Comparison of ENCODE assay signal across 22 cellular contexts in genomic region chr6:149843051-149843633, GRCh38. TPM values are rescaled to one million over a fixed set of nuclear protein-coding genes. Genes with fewer than 3 reads are reported as not detected.
DNase-seq lines count a peak whose midpoint lies in the region; ATAC-seq and TF ChIP-seq lines count a peak whose summit lies in the region.
"Had no signal": no experiment of that assay in that cellular context is flagged by ENCODE, and none has a peak within 500 bp of the region (broad histone marks: within the 10 kb centered on the region; RNA-seq: fewer than 3 reads in every experiment).

No MANE protein-coding gene starts in this region.

- H3K4me3 Mint-ChIP-seq in osteocyte (ENCODE audit: unreplicated experiment): no peak overlapping the region
- H3K4me3 Mint-ChIP-seq in activated CD8-positive, alpha-beta T cell treated with anti-CD3 and anti-CD28 coated beads for 36 hours: no peak overlapping the region
- no peak overlapping the region for H3K4me3 Mint-ChIP-seq in stimulated activated naive CD8-positive, alpha-beta T cell treated with anti-CD3 and anti-CD28 coated beads, Interleukin-15, amount 100 ng/mL, for 72 hours
- H3K4me3 Mint-ChIP-seq: IgD-negative memory B cell had no signal

- TF ChIP-seq CTCF in RWPE1 (conservative IDR thresholded peaks at IDR 0.05; ENCODE audit: low read depth) (no peak), left ventricle myocardium inferior (IDR thresholded peaks at IDR 0.05; ENCODE audit: borderline replicate concordance) (no peak), osteocyte (IDR thresholded peaks at IDR 0.05) (no peak)
- TF ChIP-seq CTCF in activated CD8-positive, alpha-beta T cell treated with anti-CD3 and anti-CD28 coated beads for 36 hours (IDR thresholded peaks at IDR 0.05): no peak

- peak; percentile 38 for DNase-seq in NCI-H226
- DNase-seq in RWPE1 (ENCODE audit: low spot score): no peak
- DNase-seq in left ventricle myocardium inferior: peak; percentile 51
- peak; percentile 75 for DNase-seq in osteocyte (ENCODE audit: extremely low spot score, unreplicated experiment)
- DNase-seq in activated CD8-positive, alpha-beta T cell treated with anti-CD3 and anti-CD28 coated beads for 36 hours: no peak
- no peak for DNase-seq in stimulated activated naive CD8-positive, alpha-beta T cell treated with anti-CD3 and anti-CD28 coated beads, Interleukin-15, amount 100 ng/mL, for 72 hours
- no peak for DNase-seq in KBM-7
- DNase-seq in SJCRH30: no peak
- DNase-seq: AML-193, DMS 273 treated with DMSO at 0.1 percent for 48 hours, DND-41, H7, NCI-H1105, NCI-H2081 treated with DMSO at 0.1 percent for 48 hours, NCI-H524, NCI-H82, OCI-M1, SW 1271 had no signal

- H3K36me3 Mint-ChIP-seq in osteocyte (ENCODE audit: unreplicated experiment): peaks cover 19% of the 10 kb centered on the region
- no peaks in the 10 kb centered on the region for H3K36me3 Mint-ChIP-seq in activated CD8-positive, alpha-beta T cell treated with anti-CD3 and anti-CD28 coated beads for 36 hours (ENCODE audit: low read depth)

- H3K27me3 ChIP-seq in left ventricle myocardium inferior (ENCODE audit: low read depth) (no peaks in the 10 kb centered on the region), SJCRH30 (no peaks in the 10 kb centered on the region)

- peaks cover 38% of the 10 kb centered on the region for H3K4me1 Mint-ChIP-seq in osteocyte (ENCODE audit: unreplicated experiment)
- H3K4me1 Mint-ChIP-seq in activated CD8-positive, alpha-beta T cell treated with anti-CD3 and anti-CD28 coated beads for 36 hours (ENCODE audit: low read depth): no peaks in the 10 kb centered on the region
- H3K4me1 Mint-ChIP-seq in stimulated activated naive CD8-positive, alpha-beta T cell treated with anti-CD3 and anti-CD28 coated beads, Interleukin-15, amount 100 ng/mL, for 72 hours: no peaks in the 10 kb centered on the region
- H3K4me1 Mint-ChIP-seq: IgD-negative memory B cell had no signal

- intact Hi-C loops in left ventricle myocardium inferior (cut with micrococcal nuclease): no loop called here
- intact Hi-C loops in activated CD8-positive, alpha-beta T cell treated with anti-CD3 and anti-CD28 coated beads for 36 hours (cut with micrococcal nuclease): no loop called here

- peaks cover 15% of the 10 kb centered on the region for H3K36me3 ChIP-seq in left ventricle myocardium inferior
- H3K36me3 ChIP-seq in SJCRH30: peaks cover 6% of the 10 kb centered on the region; the same call in 1 of the 2 replicates

- in situ Hi-C loops in KBM-7 (cut with MboI; ENCODE audit: low pct_unique_long_range_greater_than_20kb, low sequenced_read_pairs): no loop called here

- no peak for ATAC-seq in activated CD8-positive, alpha-beta T cell treated with anti-CD3 and anti-CD28 coated beads for 36 hours
- ATAC-seq in stimulated activated naive CD8-positive, alpha-beta T cell treated with anti-CD3 and anti-CD28 coated beads, Interleukin-15, amount 100 ng/mL, for 72 hours: no peak

- no peak overlapping the region for H3K27ac Mint-ChIP-seq in osteocyte (ENCODE audit: unreplicated experiment)
- no peak overlapping the region for H3K27ac Mint-ChIP-seq in activated CD8-positive, alpha-beta T cell treated with anti-CD3 and anti-CD28 coated beads for 36 hours
- no peak overlapping the region for H3K27ac Mint-ChIP-seq in stimulated activated naive CD8-positive, alpha-beta T cell treated with anti-CD3 and anti-CD28 coated beads, Interleukin-15, amount 100 ng/mL, for 72 hours

- H3K27me3 Mint-ChIP-seq in osteocyte (ENCODE audit: unreplicated experiment): no peaks in the 10 kb centered on the region
- peaks cover 1% of the 10 kb centered on the region for H3K27me3 Mint-ChIP-seq in activated CD8-positive, alpha-beta T cell treated with anti-CD3 and anti-CD28 coated beads for 36 hours
- peaks cover 8% of the 10 kb centered on the region for H3K27me3 Mint-ChIP-seq in stimulated activated naive CD8-positive, alpha-beta T cell treated with anti-CD3 and anti-CD28 coated beads, Interleukin-15, amount 100 ng/mL, for 72 hours

- H3K27ac ChIP-seq in RWPE1 (peak overlapping the region; percentile 44), left ventricle myocardium inferior (replicated peaks) (no peak overlapping the region), SJCRH30 (no peak overlapping the region)
- H3K27ac ChIP-seq: C4-2B, HL-60 had no signal

- POLR2A ChIA-PET in RWPE1 (lab: Yijun Ruan, JAX; ENCODE audit: low non-redundant PET): no interaction called here
- POLR2A ChIA-PET in activated CD8-positive, alpha-beta T cell treated with anti-CD3 and anti-CD28 coated beads for 36 hours (lab: Charles Lee): no interaction called here

- no peaks in the 10 kb centered on the region for H3K9me3 ChIP-seq in left ventricle myocardium inferior (replicated peaks)
- no peaks in the 10 kb centered on the region for H3K9me3 ChIP-seq in SJCRH30 (replicated peaks)

- no peaks in the 10 kb centered on the region for H3K9me3 Mint-ChIP-seq in osteocyte (ENCODE audit: unreplicated experiment)
- H3K9me3 Mint-ChIP-seq in activated CD8-positive, alpha-beta T cell treated with anti-CD3 and anti-CD28 coated beads for 36 hours: no peaks in the 10 kb centered on the region
- H3K9me3 Mint-ChIP-seq in stimulated activated naive CD8-positive, alpha-beta T cell treated with anti-CD3 and anti-CD28 coated beads, Interleukin-15, amount 100 ng/mL, for 72 hours: no peaks in the 10 kb centered on the region
- H3K9me3 Mint-ChIP-seq: IgD-negative memory B cell had no signal

- H3K4me3 ChIP-seq in left ventricle myocardium inferior (no peak overlapping the region), SJCRH30 (no peak overlapping the region)

- H3K4me1 ChIP-seq in left ventricle myocardium inferior (peaks cover 31% of the 10 kb centered on the region), SJCRH30 (peaks cover 24% of the 10 kb centered on the region)

- CTCF ChIA-PET in RWPE1 (lab: Yijun Ruan, JAX): no interaction called here
- CTCF ChIA-PET in activated CD8-positive, alpha-beta T cell treated with anti-CD3 and anti-CD28 coated beads for 36 hours (lab: Charles Lee): interaction anchor here (1.3 kb wide), 1 partner anchor 174 kb away, joined by 3 read pairs; no protein-coding TSS in a partner anchor

RNA-seq across cellular contexts. Expression of gene LRP11, which starts 21.0 kb away (rescaled TPM):
- total RNA-seq in left ventricle myocardium inferior: 18.2 TPM
- total RNA-seq in osteocyte: 59.6 and 75.2 TPM in 2 replicates
- total RNA-seq in activated CD8-positive, alpha-beta T cell treated with anti-CD3 and anti-CD28 coated beads for 36 hours: 1 to 10 TPM; 1.9 TPM
- 32.4 and 32.8 TPM in 2 replicates for total RNA-seq in SJCRH30 (2014; rRNA removed; shearing (Covaris generic))

RNA-seq across cellular contexts. Expression of gene RAET1E, which starts 54.8 kb away (rescaled TPM):
- total RNA-seq in left ventricle myocardium inferior (0.19 TPM), osteocyte (not detected in 2 replicates)
- not detected for total RNA-seq in activated CD8-positive, alpha-beta T cell treated with anti-CD3 and anti-CD28 coated beads for 36 hours
- total RNA-seq in SJCRH30 (2014; rRNA removed; shearing (Covaris generic)): not detected in 2 replicates
- total RNA-seq: G401, H7 had no signal

Comparison
In these comparisons a context has a peak if more than half of its experiments do, and no peak if none do; other contexts are left out.
1. DNase-seq: peak in NCI-H226 (single experiment), left ventricle myocardium inferior (single experiment) and osteocyte (single experiment); none in RWPE1 (single experiment), activated CD8-positive, alpha-beta T cell treated with anti-CD3 and anti-CD28 coated beads for 36 hours (single experiment), stimulated activated naive CD8-positive, alpha-beta T cell treated with anti-CD3 and anti-CD28 coated beads, Interleukin-15, amount 100 ng/mL, for 72 hours (0 of 2), KBM-7 (single experiment) and SJCRH30 (0 of 2).